16 cellular contexts compared by ENCODE assay signal in the genomic region with DNA sequence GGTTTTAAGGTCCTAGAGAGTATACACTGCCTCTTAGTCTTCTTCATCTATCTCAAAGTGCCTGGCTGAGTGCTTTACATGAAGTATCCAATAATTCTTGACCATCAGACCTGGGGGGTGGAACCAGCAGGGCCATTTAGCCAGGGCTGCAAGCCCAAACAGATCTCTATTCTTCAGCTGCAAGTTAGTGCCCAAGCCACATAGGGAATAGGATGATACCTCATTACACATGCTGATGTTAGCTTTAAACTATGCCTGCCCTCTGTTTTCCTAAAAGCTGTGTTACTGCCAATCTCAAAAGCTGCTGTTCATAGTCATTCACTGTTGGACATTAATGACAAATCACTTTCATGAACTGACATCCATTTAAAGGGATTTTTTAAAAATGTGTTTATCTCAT. TPM values are rescaled to one million over a fixed set of nuclear protein-coding genes. Genes with fewer than 3 reads are reported as not detected.
DNase-seq lines count a peak whose midpoint lies in the region; ATAC-seq and TF ChIP-seq lines count a peak whose summit lies in the region.
"Had no signal": no experiment of that assay in that cellular context is flagged by ENCODE, and none has a peak within 500 bp of the region (broad histone marks: within the 10 kb centered on the region; RNA-seq: fewer than 3 reads in every experiment).

No MANE protein-coding gene starts in this region.

- TF ChIP-seq RAD21 in SK-N-SH (IDR thresholded peaks at IDR 0.05; ENCODE audit: low read length) = no peak

- POLR2A ChIA-PET in activated B cell treated with CpG ODN at 0.5 μM for 24 hours (lab: Charles Lee) (interaction anchor here (0.6 kb wide), 1 partner anchor 11 kb away, joined by 3 read pairs; no protein-coding TSS in a partner anchor), SK-N-SH (lab: Yijun Ruan, JAX) (no interaction called here)

- H3K4me3 Mint-ChIP-seq in T-helper 2 cell treated with Interferon-gamma antibody and Interleukin-4, amounts not matched to agents 5 μg/mL and 100 μg/mL, for 36 hours = peak overlapping the region; percentile 61
- H3K4me3 Mint-ChIP-seq in activated B cell treated with CpG ODN at 0.5 μM for 24 hours (peak overlapping the region; percentile 73), immature natural killer cell (peak overlapping the region in 4 of 5 donors; percentile 12 to 73 (median 58))

- no peak overlapping the region for H3K4me3 ChIP-seq in SK-N-SH (ENCODE audit: low read depth in 2 of 2, low read length in 1 of 2)
- H3K4me3 ChIP-seq: cardiac muscle cell, smooth muscle cell had no signal

- peak overlapping the region; percentile 43 for H3K27ac Mint-ChIP-seq in T-helper 2 cell treated with Interferon-gamma antibody and Interleukin-4, amounts not matched to agents 5 μg/mL and 100 μg/mL, for 36 hours
- H3K27ac Mint-ChIP-seq in activated B cell treated with CpG ODN at 0.5 μM for 24 hours (peak overlapping the region; percentile 87), immature natural killer cell (peak overlapping the region in 5 of 6 donors; percentile 26 to 90 (median 59))

- TF ChIP-seq EP300 in SK-N-SH (IDR thresholded peaks at IDR 0.05; ENCODE audit: borderline replicate concordance in 1 of 2, low read depth in 1 of 2, low read length in 1 of 2) = no peak

- H3K27ac ChIP-seq in SK-N-SH (ENCODE audit: low read depth in 2 of 2, low read length in 1 of 2) (no peak overlapping the region), caudate nucleus (ENCODE audit: low read depth, low read length) (no peak overlapping the region)
- H3K27ac ChIP-seq: cardiac muscle cell had no signal

- no peaks in the 10 kb centered on the region for H4K20me1 ChIP-seq in SK-N-SH (ENCODE audit: insufficient read depth)

- TF ChIP-seq CTCF in activated B cell treated with CpG ODN at 0.5 μM for 24 hours (IDR thresholded peaks at IDR 0.05) (no peak), SK-N-SH (IDR thresholded peaks at IDR 0.05) (no peak)

- no peaks in the 10 kb centered on the region for H3K79me2 ChIP-seq in SK-N-SH (ENCODE audit: insufficient read depth)

- H2AFZ ChIP-seq in SK-N-SH (ENCODE audit: low read depth) = no peak overlapping the region

- no peaks in the 10 kb centered on the region for H3F3A ChIP-seq in SK-N-SH (replicated peaks; ENCODE audit: insufficient read depth)

- CTCF ChIA-PET in activated B cell treated with CpG ODN at 0.5 μM for 24 hours (lab: Charles Lee) = no interaction called here
- CTCF ChIA-PET in SK-N-SH (lab: Yijun Ruan, JAX) = no interaction called here

- ATAC-seq in activated B cell treated with CpG ODN at 0.5 μM for 24 hours (ENCODE audit: low read depth) = no peak
- ATAC-seq: left ventricle myocardium superior had no signal

- H3K36me3 ChIP-seq in SK-N-SH (replicated peaks in 1 of 2; ENCODE audit: control insufficient read depth in 1 of 2, insufficient read depth in 2 of 2, low read length in 1 of 2) = no peaks in the 10 kb centered on the region
- H3K36me3 ChIP-seq: cardiac muscle cell had no signal

- no peak overlapping the region for H3K9ac ChIP-seq in SK-N-SH

- DNase-seq in T-helper 2 cell treated with Interferon-gamma antibody and Interleukin-4, amounts not matched to agents 5 μg/mL and 100 μg/mL, for 36 hours (ENCODE audit: low spot score) = no peak
- DNase-seq in T-helper 2 cell = no peak
- peak; percentile 33 for DNase-seq in DMS53 treated with DMSO at 0.1 percent for 48 hours (lab: John Stamatoyannopoulos, UW; ENCODE audit: unreplicated experiment)
- no peak for DNase-seq in activated B cell treated with CpG ODN at 0.5 μM for 24 hours
- DNase-seq in immature natural killer cell = no peak
- DNase-seq in SK-N-SH = no peak
- DNase-seq in GF-D8 (lab: John Stamatoyannopoulos, UW) = no peak
- no peak for DNase-seq in caudate nucleus (lab: John Stamatoyannopoulos, UW)
- DNase-seq: left ventricle myocardium superior, NCI-H1930, NCI-H774, posterior cingulate gyrus had no signal

- H3K9me3 ChIP-seq in SK-N-SH = no peaks in the 10 kb centered on the region

- peaks cover 4% of the 10 kb centered on the region for H3K27me3 Mint-ChIP-seq in T-helper 2 cell treated with Interferon-gamma antibody and Interleukin-4, amounts not matched to agents 5 μg/mL and 100 μg/mL, for 36 hours (ENCODE audit: low read depth)
- H3K27me3 Mint-ChIP-seq in activated B cell treated with CpG ODN at 0.5 μM for 24 hours (no peaks in the 10 kb centered on the region), immature natural killer cell (ENCODE audit: low read depth in 3 of 3) (peaks cover 0 to 6% (median 5%) of the 10 kb centered on the region in 3 donors)

- H3K36me3 Mint-ChIP-seq in T-helper 2 cell treated with Interferon-gamma antibody and Interleukin-4, amounts not matched to agents 5 μg/mL and 100 μg/mL, for 36 hours (ENCODE audit: low read depth) = no peaks in the 10 kb centered on the region
- no peaks in the 10 kb centered on the region for H3K36me3 Mint-ChIP-seq in activated B cell treated with CpG ODN at 0.5 μM for 24 hours (ENCODE audit: low read depth)
- H3K36me3 Mint-ChIP-seq in immature natural killer cell = no peaks in the 10 kb centered on the region

- peaks cover 34% of the 10 kb centered on the region for H3K4me1 Mint-ChIP-seq in T-helper 2 cell treated with Interferon-gamma antibody and Interleukin-4, amounts not matched to agents 5 μg/mL and 100 μg/mL, for 36 hours (ENCODE audit: low read depth)
- H3K4me1 Mint-ChIP-seq in activated B cell treated with CpG ODN at 0.5 μM for 24 hours = peaks cover 27% of the 10 kb centered on the region
- H3K4me1 Mint-ChIP-seq in immature natural killer cell = peaks cover 34 to 42% of the 10 kb centered on the region in 2 donors

- H3K4me2 ChIP-seq in SK-N-SH = no peak overlapping the region
- H3K4me2 ChIP-seq: smooth muscle cell had no signal

- intact Hi-C loops in activated B cell treated with CpG ODN at 0.5 μM for 24 hours (cut with micrococcal nuclease) = no loop called here

- no peaks in the 10 kb centered on the region for H3K9me2 ChIP-seq in SK-N-SH

- no peaks in the 10 kb centered on the region for H3K4me1 ChIP-seq in SK-N-SH (ENCODE audit: control insufficient read depth in 1 of 2, insufficient read depth in 2 of 2, low read depth in 1 of 2, low read length in 1 of 2)

- no peaks in the 10 kb centered on the region for H3K27me3 ChIP-seq in SK-N-SH (ENCODE audit: insufficient read depth)
- H3K27me3 ChIP-seq: cardiac muscle cell had no signal

- H3K9me3 Mint-ChIP-seq in T-helper 2 cell treated with Interferon-gamma antibody and Interleukin-4, amounts not matched to agents 5 μg/mL and 100 μg/mL, for 36 hours = peaks cover 3% of the 10 kb centered on the region
- no peaks in the 10 kb centered on the region for H3K9me3 Mint-ChIP-seq in activated B cell treated with CpG ODN at 0.5 μM for 24 hours
- H3K9me3 Mint-ChIP-seq in immature natural killer cell = no peaks in the 10 kb centered on the region

TF ChIP-seq in SK-N-SH, 30 proteins besides CTCF, POLR2A, EP300 and RAD21 (continues in another document):
- TF ChIP-seq TEAD4 (IDR thresholded peaks at IDR 0.05; ENCODE audit: borderline replicate concordance, insufficient read depth) (no peak), FOXM1 (IDR thresholded peaks at IDR 0.05; ENCODE audit: low read depth) (no peak), POLR2AphosphoS5 (IDR thresholded peaks at IDR 0.05; ENCODE audit: low read depth, low read length) (no peak), RCOR1 (IDR thresholded peaks at IDR 0.05; ENCODE audit: low read length) (no peak)
- TF ChIP-seq, protein P1, sequence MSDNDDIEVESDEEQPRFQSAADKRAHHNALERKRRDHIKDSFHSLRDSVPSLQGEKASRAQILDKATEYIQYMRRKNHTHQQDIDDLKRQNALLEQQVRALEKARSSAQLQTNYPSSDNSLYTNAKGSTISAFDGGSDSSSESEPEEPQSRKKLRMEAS (IDR thresholded peaks at IDR 0.05; ENCODE audit: low read depth) = no peak
- TF ChIP-seq, protein P2, sequence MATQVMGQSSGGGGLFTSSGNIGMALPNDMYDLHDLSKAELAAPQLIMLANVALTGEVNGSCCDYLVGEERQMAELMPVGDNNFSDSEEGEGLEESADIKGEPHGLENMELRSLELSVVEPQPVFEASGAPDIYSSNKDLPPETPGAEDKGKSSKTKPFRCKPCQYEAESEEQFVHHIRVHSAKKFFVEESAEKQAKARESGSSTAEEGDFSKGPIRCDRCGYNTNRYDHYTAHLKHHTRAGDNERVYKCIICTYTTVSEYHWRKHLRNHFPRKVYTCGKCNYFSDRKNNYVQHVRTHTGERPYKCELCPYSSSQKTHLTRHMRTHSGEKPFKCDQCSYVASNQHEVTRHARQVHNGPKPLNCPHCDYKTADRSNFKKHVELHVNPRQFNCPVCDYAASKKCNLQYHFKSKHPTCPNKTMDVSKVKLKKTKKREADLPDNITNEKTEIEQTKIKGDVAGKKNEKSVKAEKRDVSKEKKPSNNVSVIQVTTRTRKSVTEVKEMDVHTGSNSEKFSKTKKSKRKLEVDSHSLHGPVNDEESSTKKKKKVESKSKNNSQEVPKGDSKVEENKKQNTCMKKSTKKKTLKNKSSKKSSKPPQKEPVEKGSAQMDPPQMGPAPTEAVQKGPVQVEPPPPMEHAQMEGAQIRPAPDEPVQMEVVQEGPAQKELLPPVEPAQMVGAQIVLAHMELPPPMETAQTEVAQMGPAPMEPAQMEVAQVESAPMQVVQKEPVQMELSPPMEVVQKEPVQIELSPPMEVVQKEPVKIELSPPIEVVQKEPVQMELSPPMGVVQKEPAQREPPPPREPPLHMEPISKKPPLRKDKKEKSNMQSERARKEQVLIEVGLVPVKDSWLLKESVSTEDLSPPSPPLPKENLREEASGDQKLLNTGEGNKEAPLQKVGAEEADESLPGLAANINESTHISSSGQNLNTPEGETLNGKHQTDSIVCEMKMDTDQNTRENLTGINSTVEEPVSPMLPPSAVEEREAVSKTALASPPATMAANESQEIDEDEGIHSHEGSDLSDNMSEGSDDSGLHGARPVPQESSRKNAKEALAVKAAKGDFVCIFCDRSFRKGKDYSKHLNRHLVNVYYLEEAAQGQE (IDR thresholded peaks at IDR 0.05; ENCODE audit: low read depth, low read length) = no peak

RNA-seq across cellular contexts. Expression of a gene that starts 16.7 kb away (rescaled TPM):
- not detected in 2 replicates for total RNA-seq in activated B cell treated with CpG ODN at 0.5 μM for 24 hours
- polyA plus RNA-seq in immature natural killer cell (10 to 100 TPM in 2 of 3 donors, 1 to 10 TPM in 1; 6.4 to 16.9 (median 15.7) TPM), SK-N-SH (2012; rRNA removed) (not detected in 2 replicates)
- not detected in 2 replicates for polyA plus RNA-seq in SK-N-SH (2012; cell fraction: cytosol; rRNA removed)
- not detected in 2 replicates for polyA plus RNA-seq in SK-N-SH (2012; cell fraction: nucleus; rRNA removed)
- total RNA-seq: A673, cardiac muscle cell, left ventricle myocardium superior, myocyte, smooth muscle cell had no signal
- polyA plus RNA-seq: smooth muscle cell had no signal

RNA-seq across cellular contexts. Expression of a gene that starts 49.4 kb away (rescaled TPM):
- not detected in 2 replicates for total RNA-seq in activated B cell treated with CpG ODN at 0.5 μM for 24 hours
- polyA plus RNA-seq in immature natural killer cell = not detected
- polyA plus RNA-seq in SK-N-SH (2012; rRNA removed) = not detected in 2 replicates
- polyA plus RNA-seq in SK-N-SH (2012; cell fraction: cytosol; rRNA removed) = not detected in 2 replicates
- polyA plus RNA-seq in SK-N-SH (2012; cell fraction: nucleus; rRNA removed) = not detected in 2 replicates
- total RNA-seq: A673, cardiac muscle cell, left ventricle myocardium superior, myocyte, smooth muscle cell had no signal
- polyA plus RNA-seq: cardiac muscle cell, smooth muscle cell had no signal

Comparison
In these comparisons a context has a peak if more than half of its experiments do, and no peak if none do; other contexts are left out.
1. RNA of a gene that starts 16.7 kb away (polyA plus RNA-seq): 6.4 to 16.9 TPM in immature natural killer cell; not detected in SK-N-SH; every median in the first group is over 4 times any median in the second.
2. Peak in every context shown above with its lines, with median percentiles within 50 percentile points of each other: H3K27ac Mint-ChIP-seq and H3K4me3 Mint-ChIP-seq.